Comparison of ENCODE assay signal across 14 cellular contexts in the genomic region with DNA sequence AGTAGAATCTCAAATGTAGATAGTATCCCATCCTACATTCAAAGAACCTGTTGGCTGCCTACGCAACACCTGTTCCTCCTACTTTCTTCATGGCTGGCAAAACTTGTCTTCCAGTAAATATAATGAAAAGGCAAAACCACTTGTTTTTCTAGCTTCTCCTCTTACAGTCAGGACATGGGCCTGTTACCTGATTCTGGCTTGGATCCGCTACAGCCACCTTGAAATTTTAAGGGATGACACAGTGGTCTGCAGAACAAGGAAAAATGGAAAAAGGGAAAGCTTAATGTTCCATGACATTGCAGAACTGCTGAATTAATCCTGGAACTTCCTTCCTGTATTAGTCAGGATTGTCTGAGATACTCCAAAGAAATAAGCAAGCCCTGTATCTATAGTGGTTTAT.
DNase-seq lines count a peak whose midpoint lies in the region; ATAC-seq, FAIRE-seq and TF ChIP-seq lines count a peak whose summit lies in the region.
"Had no signal": no experiment of that assay in that cellular context is flagged by ENCODE, and none has a peak within 500 bp of the region (broad histone marks: within the 10 kb centered on the region; RNA-seq: fewer than 3 reads in every experiment).

No MANE protein-coding gene starts in this region.

- DNase-seq in Caki2 (ENCODE audit: low read depth) (peak; percentile 9), bronchial epithelial cell (ENCODE audit: low read depth) (peak; percentile 20), iris pigment epithelial cell (ENCODE audit: low read depth) (peak; percentile 27), renal cortical epithelial cell (ENCODE audit: low read depth) (peak; percentile 40), thyroid gland (no peak), DMS53 treated with DMSO at 0.1 percent for 48 hours (lab: John Stamatoyannopoulos, UW; ENCODE audit: unreplicated experiment) (no peak)
- DNase-seq in T-helper 2 cell treated with Interferon-gamma antibody and Interleukin-4, amounts not matched to agents 5 μg/mL and 100 μg/mL, for 36 hours (ENCODE audit: low spot score) = no peak
- DNase-seq: CD8-positive, alpha-beta T cell; COR-L47; H7 had no signal

- H3K9me3 ChIP-seq in thyroid gland = no peaks in the 10 kb centered on the region

- H3K27me3 ChIP-seq in bronchial epithelial cell (ENCODE audit: control insufficient read depth, insufficient read depth, low read length) (no peaks in the 10 kb centered on the region), thyroid gland (no peaks in the 10 kb centered on the region)

- no peak overlapping the region for H3K4me3 ChIP-seq in bronchial epithelial cell (ENCODE audit: low read depth, low read length)
- no peak overlapping the region for H3K4me3 ChIP-seq in thyroid gland (replicated peaks in 1 of 3)

- 98 to 100% methylated on average over 2 of the region's 2 CpGs for WGBS in thyroid gland, 2 donors

- H3K36me3 ChIP-seq in bronchial epithelial cell (ENCODE audit: control insufficient read depth, insufficient read depth, low read length) (no peaks in the 10 kb centered on the region), thyroid gland (no peaks in the 10 kb centered on the region)

- TF ChIP-seq CTCF in bronchial epithelial cell (IDR thresholded peaks at IDR 0.05; ENCODE audit: insufficient read depth, low read length, severe bottlenecking) (no peak), thyroid gland (IDR thresholded peaks at IDR 0.05) (no peak)

- H3K36me3 Mint-ChIP-seq in T-helper 2 cell treated with Interferon-gamma antibody and Interleukin-4, amounts not matched to agents 5 μg/mL and 100 μg/mL, for 36 hours (ENCODE audit: low read depth) = no peaks in the 10 kb centered on the region
- H3K36me3 Mint-ChIP-seq: CD14-positive monocyte; CD8-positive, alpha-beta T cell; IgD-negative memory B cell had no signal

- no peak overlapping the region for H3K4me3 Mint-ChIP-seq in T-helper 2 cell treated with Interferon-gamma antibody and Interleukin-4, amounts not matched to agents 5 μg/mL and 100 μg/mL, for 36 hours
- H3K4me3 Mint-ChIP-seq: CD14-positive monocyte; CD8-positive, alpha-beta T cell; IgD-negative memory B cell had no signal

- peaks cover 3% of the 10 kb centered on the region for H3K27me3 Mint-ChIP-seq in T-helper 2 cell treated with Interferon-gamma antibody and Interleukin-4, amounts not matched to agents 5 μg/mL and 100 μg/mL, for 36 hours (ENCODE audit: low read depth)
- H3K27me3 Mint-ChIP-seq: IgD-negative memory B cell had no signal

- in situ Hi-C loops in Caki2 (cut with HindIII; ENCODE audit: low pct_unique_long_range_greater_than_20kb, low sequenced_read_pairs) = no loop called here

- ATAC-seq in GM21515 (IDR thresholded peaks at IDR 0.05; ENCODE audit: unreplicated experiment) = no peak
- ATAC-seq: CD8-positive, alpha-beta T cell had no signal

- H3K27ac ChIP-seq in thyroid gland = no peak overlapping the region
- H3K27ac ChIP-seq: 22Rv1 had no signal

- no peaks in the 10 kb centered on the region for H3K9me3 Mint-ChIP-seq in T-helper 2 cell treated with Interferon-gamma antibody and Interleukin-4, amounts not matched to agents 5 μg/mL and 100 μg/mL, for 36 hours
- H3K9me3 Mint-ChIP-seq: CD8-positive, alpha-beta T cell had no signal

- intact Hi-C loops in thyroid gland (cut with DNase I) = no loop called here

- FAIRE-seq in bronchial epithelial cell (lab: Jason Lieb, UNC) = no peak

- H3K27ac Mint-ChIP-seq in T-helper 2 cell treated with Interferon-gamma antibody and Interleukin-4, amounts not matched to agents 5 μg/mL and 100 μg/mL, for 36 hours = no peak overlapping the region
- H3K27ac Mint-ChIP-seq: CD14-positive monocyte; CD8-positive, alpha-beta T cell; IgD-negative memory B cell had no signal

- peaks cover 9 to 13% of the 10 kb centered on the region in 2 donors for H3K4me1 ChIP-seq in thyroid gland

- no peaks in the 10 kb centered on the region for H3K4me1 Mint-ChIP-seq in T-helper 2 cell treated with Interferon-gamma antibody and Interleukin-4, amounts not matched to agents 5 μg/mL and 100 μg/mL, for 36 hours (ENCODE audit: low read depth)
- H3K4me1 Mint-ChIP-seq: CD14-positive monocyte, IgD-negative memory B cell had no signal

- no peak for TF ChIP-seq POLR2A in thyroid gland (IDR thresholded peaks at IDR 0.05)

Comparison
In these comparisons a context has a peak if more than half of its experiments do, and no peak if none do; other contexts are left out.
1. DNase-seq: peak in Caki2 (single experiment), bronchial epithelial cell (single experiment), iris pigment epithelial cell (single experiment) and renal cortical epithelial cell (single experiment); none in thyroid gland (0 of 2), DMS53 treated with DMSO at 0.1 percent for 48 hours (single experiment) and T-helper 2 cell treated with Interferon-gamma antibody and Interleukin-4, amounts not matched to agents 5 μg/mL and 100 μg/mL, for 36 hours (single experiment).